17 cellular contexts compared by ENCODE assay signal in genomic region chr4:183816882-183817509, GRCh38.
"Had no signal": no experiment of that assay in that cellular context is flagged by ENCODE, and none has a peak within 500 bp of the region (broad histone marks: within the 10 kb centered on the region; RNA-seq: fewer than 3 reads in every experiment).

No MANE protein-coding gene starts in this region.

- H3K27ac Mint-ChIP-seq: immature natural killer cell; naive thymus-derived CD4-positive, alpha-beta T cell; type B pancreatic cell had no signal

- H3K4me1 Mint-ChIP-seq: immature natural killer cell; naive thymus-derived CD4-positive, alpha-beta T cell had no signal

- H3K4me3 Mint-ChIP-seq: immature natural killer cell; naive thymus-derived CD4-positive, alpha-beta T cell; type B pancreatic cell had no signal

- DNase-seq: cortex of kidney; dorsolateral prefrontal cortex; effector CD8-positive, alpha-beta T cell; immature natural killer cell; mammary epithelial cell; naive thymus-derived CD4-positive, alpha-beta T cell; psoas muscle; stimulated activated CD4-positive, alpha-beta T cell treated with anti-CD3 and anti-CD28 coated beads, Interleukin-2, amount 100 ng/mL, for 48 hours; stimulated activated naive CD4-positive, alpha-beta T cell treated with Interleukin-2 at 50 U/mL for 16 hours had no signal

- H3K4me1 ChIP-seq: esophagus muscularis mucosa, gastroesophageal sphincter, psoas muscle had no signal

- H3K27ac ChIP-seq: dorsolateral prefrontal cortex, esophagus muscularis mucosa, gastroesophageal sphincter, neutrophil, psoas muscle had no signal

- H3K27me3 ChIP-seq: dorsolateral prefrontal cortex, esophagus muscularis mucosa, gastroesophageal sphincter, neutrophil had no signal

- ATAC-seq: gastroesophageal sphincter; naive thymus-derived CD4-positive, alpha-beta T cell; psoas muscle had no signal

- FAIRE-seq: endometrium, keratinocyte, urothelium cell line had no signal

- H3K4me2 ChIP-seq: smooth muscle cell had no signal

- H3K27me3 Mint-ChIP-seq: type B pancreatic cell had no signal

- H3K36me3 Mint-ChIP-seq: immature natural killer cell, type B pancreatic cell had no signal

- H3K4me3 ChIP-seq: dorsolateral prefrontal cortex, esophagus muscularis mucosa, gastroesophageal sphincter, psoas muscle, smooth muscle cell had no signal

- H3K36me3 ChIP-seq: esophagus muscularis mucosa, gastroesophageal sphincter, neutrophil had no signal

- H3K9me3 ChIP-seq: gastroesophageal sphincter, neutrophil, psoas muscle had no signal

- H3K9me3 Mint-ChIP-seq: immature natural killer cell, type B pancreatic cell had no signal
